1 cellular context compared by ENCODE assay signal in genomic region chr6:90261801-90262200, GRCh38.
TF ChIP-seq lines count a peak whose summit lies in the region.

No MANE protein-coding gene starts in this region.

TF ChIP-seq in SK-N-SH, 30 proteins besides CTCF, POLR2A, EP300 and RAD21:
- TF ChIP-seq USF2 (IDR thresholded peaks at IDR 0.05; ENCODE audit: borderline replicate concordance, low read depth, low read length) (no peak), NFIC (IDR thresholded peaks at IDR 0.05; ENCODE audit: borderline replicate concordance) (no peak), MXI1 (IDR thresholded peaks at IDR 0.05; ENCODE audit: low read depth, low read length) (no peak), USF1 (IDR thresholded peaks at IDR 0.05; ENCODE audit: borderline replicate concordance, low read depth) (no peak), PBX3 (IDR thresholded peaks at IDR 0.05) (no peak), YY1 (IDR thresholded peaks at IDR 0.05; ENCODE audit: low read depth) (no peak), MEF2A (IDR thresholded peaks at IDR 0.05; ENCODE audit: borderline replicate concordance, low read depth) (no peak)
